1 cellular context compared by ENCODE assay signal in the genomic region with DNA sequence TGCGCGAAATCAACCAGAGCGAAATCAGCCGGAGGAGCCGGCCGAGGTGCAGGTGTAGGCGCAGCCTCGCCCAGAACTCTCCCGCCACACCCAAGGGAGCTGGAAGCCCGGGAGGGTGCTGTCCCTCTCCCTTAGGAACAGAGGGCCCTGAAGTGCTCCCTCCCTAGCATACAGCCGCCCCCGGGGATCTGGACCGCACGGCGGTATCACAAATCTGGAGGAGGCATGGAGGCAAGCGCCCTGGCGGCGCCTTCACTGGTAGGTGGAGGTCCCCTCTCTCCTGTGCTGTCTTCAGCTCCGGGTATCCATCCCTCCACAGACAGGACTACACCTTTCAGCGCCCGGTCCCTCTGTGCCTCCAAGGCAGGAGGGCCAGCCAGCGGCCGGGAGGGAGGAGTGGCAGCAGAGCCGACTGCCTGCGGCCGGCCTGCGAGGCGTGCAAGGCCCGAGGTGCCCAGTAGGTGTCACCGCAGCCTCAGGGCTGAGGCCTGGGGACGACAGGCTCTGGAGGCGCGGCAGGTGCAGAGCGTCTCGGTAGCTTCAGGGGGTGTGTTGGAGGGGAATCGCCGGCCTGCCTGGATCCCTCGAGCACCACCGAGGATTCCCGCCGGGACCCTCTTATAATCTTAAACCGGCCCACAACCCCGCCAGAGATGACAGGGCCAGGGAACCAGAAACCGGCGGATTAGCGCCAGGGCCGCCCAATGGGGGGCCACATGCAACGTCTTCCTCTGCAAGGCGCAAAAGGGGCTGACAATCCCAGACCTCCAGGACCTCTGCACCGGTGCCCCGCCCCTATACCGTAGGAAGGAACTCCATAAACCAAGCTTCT.
A peak's percentile ranks its signal among the peaks of the same experiment; 100 is the strongest.
TF ChIP-seq lines count a peak whose summit lies in the region.

No MANE protein-coding gene starts in this region.

TF ChIP-seq in HepG2, 621 proteins besides CTCF, POLR2A, EP300 and RAD21 (continued from another document and continues in another):
- TF ChIP-seq, protein P1, sequence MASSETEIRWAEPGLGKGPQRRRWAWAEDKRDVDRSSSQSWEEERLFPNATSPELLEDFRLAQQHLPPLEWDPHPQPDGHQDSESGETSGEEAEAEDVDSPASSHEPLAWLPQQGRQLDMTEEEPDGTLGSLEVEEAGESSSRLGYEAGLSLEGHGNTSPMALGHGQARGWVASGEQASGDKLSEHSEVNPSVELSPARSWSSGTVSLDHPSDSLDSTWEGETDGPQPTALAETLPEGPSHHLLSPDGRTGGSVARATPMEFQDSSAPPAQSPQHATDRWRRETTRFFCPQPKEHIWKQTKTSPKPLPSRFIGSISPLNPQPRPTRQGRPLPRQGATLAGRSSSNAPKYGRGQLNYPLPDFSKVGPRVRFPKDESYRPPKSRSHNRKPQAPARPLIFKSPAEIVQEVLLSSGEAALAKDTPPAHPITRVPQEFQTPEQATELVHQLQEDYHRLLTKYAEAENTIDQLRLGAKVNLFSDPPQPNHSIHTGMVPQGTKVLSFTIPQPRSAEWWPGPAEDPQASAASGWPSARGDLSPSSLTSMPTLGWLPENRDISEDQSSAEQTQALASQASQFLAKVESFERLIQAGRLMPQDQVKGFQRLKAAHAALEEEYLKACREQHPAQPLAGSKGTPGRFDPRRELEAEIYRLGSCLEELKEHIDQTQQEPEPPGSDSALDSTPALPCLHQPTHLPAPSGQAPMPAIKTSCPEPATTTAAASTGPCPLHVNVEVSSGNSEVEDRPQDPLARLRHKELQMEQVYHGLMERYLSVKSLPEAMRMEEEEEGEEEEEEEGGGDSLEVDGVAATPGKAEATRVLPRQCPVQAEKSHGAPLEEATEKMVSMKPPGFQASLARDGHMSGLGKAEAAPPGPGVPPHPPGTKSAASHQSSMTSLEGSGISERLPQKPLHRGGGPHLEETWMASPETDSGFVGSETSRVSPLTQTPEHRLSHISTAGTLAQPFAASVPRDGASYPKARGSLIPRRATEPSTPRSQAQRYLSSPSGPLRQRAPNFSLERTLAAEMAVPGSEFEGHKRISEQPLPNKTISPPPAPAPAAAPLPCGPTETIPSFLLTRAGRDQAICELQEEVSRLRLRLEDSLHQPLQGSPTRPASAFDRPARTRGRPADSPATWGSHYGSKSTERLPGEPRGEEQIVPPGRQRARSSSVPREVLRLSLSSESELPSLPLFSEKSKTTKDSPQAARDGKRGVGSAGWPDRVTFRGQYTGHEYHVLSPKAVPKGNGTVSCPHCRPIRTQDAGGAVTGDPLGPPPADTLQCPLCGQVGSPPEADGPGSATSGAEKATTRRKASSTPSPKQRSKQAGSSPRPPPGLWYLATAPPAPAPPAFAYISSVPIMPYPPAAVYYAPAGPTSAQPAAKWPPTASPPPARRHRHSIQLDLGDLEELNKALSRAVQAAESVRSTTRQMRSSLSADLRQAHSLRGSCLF (CRISPR knock-in tag; IDR thresholded peaks at IDR 0.05; ENCODE audit: borderline replicate concordance) = no peak
- TF ChIP-seq ZNF136 (CRISPR knock-in tag; IDR thresholded peaks at IDR 0.05; ENCODE audit: low read depth) = no peak
- no peak for TF ChIP-seq RFX3 (CRISPR knock-in tag; IDR thresholded peaks at IDR 0.05)
- TF ChIP-seq, protein P2, sequence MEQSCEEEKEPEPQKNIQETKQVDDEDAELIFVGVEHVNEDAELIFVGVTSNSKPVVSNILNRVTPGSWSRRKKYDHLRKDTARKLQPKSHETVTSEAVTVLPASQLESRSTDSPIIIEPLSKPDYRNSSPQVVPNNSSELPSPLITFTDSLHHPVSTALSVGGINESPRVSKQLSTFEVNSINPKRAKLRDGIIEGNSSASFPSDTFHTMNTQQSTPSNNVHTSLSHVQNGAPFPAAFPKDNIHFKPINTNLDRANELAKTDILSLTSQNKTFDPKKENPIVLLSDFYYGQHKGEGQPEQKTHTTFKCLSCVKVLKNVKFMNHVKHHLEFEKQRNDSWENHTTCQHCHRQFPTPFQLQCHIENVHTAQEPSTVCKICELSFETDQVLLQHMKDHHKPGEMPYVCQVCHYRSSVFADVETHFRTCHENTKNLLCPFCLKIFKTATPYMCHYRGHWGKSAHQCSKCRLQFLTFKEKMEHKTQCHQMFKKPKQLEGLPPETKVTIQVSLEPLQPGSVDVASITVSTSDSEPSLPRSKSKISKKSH (CRISPR knock-in tag; IDR thresholded peaks at IDR 0.05; ENCODE audit: borderline replicate concordance) = peak; percentile 85
- TF ChIP-seq ZNF598 (CRISPR knock-in tag; IDR thresholded peaks at IDR 0.05; ENCODE audit: borderline replicate concordance) = peak; percentile 21; the same call in 1 of the 2 replicates
- TF ChIP-seq ZNF337 (CRISPR knock-in tag; IDR thresholded peaks at IDR 0.05; ENCODE audit: borderline replicate concordance, low read depth) = 0 out of 2 replicates have a peak, but pooled peaks have one; percentile 32
- no peak for TF ChIP-seq ATF7 (IDR thresholded peaks at IDR 0.05)
- TF ChIP-seq ATF7 (CRISPR knock-in tag; IDR thresholded peaks at IDR 0.05) = no peak; the same call in 1 of the 2 replicates
- peak; percentile 48; the same call in 1 of the 2 replicates for TF ChIP-seq MEIS2 (CRISPR knock-in tag; IDR thresholded peaks at IDR 0.05)
- TF ChIP-seq ZNF747 (CRISPR knock-in tag; IDR thresholded peaks at IDR 0.05; ENCODE audit: borderline replicate concordance) = no peak
- TF ChIP-seq MED8 (CRISPR knock-in tag; IDR thresholded peaks at IDR 0.05; ENCODE audit: insufficient replicate concordance) = no peak
- TF ChIP-seq, protein P3, sequence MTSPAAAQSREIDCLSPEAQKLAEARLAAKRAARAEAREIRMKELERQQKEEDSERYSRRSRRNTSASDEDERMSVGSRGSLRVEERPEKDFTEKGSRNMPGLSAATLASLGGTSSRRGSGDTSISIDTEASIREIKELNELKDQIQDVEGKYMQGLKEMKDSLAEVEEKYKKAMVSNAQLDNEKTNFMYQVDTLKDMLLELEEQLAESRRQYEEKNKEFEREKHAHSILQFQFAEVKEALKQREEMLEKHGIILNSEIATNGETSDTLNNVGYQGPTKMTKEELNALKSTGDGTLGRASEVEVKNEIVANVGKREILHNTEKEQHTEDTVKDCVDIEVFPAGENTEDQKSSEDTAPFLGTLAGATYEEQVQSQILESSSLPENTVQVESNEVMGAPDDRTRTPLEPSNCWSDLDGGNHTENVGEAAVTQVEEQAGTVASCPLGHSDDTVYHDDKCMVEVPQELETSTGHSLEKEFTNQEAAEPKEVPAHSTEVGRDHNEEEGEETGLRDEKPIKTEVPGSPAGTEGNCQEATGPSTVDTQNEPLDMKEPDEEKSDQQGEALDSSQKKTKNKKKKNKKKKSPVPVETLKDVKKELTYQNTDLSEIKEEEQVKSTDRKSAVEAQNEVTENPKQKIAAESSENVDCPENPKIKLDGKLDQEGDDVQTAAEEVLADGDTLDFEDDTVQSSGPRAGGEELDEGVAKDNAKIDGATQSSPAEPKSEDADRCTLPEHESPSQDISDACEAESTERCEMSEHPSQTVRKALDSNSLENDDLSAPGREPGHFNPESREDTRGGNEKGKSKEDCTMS (CRISPR knock-in tag; conservative IDR thresholded peaks at IDR 0.05) = no peak
- TF ChIP-seq, protein P4, sequence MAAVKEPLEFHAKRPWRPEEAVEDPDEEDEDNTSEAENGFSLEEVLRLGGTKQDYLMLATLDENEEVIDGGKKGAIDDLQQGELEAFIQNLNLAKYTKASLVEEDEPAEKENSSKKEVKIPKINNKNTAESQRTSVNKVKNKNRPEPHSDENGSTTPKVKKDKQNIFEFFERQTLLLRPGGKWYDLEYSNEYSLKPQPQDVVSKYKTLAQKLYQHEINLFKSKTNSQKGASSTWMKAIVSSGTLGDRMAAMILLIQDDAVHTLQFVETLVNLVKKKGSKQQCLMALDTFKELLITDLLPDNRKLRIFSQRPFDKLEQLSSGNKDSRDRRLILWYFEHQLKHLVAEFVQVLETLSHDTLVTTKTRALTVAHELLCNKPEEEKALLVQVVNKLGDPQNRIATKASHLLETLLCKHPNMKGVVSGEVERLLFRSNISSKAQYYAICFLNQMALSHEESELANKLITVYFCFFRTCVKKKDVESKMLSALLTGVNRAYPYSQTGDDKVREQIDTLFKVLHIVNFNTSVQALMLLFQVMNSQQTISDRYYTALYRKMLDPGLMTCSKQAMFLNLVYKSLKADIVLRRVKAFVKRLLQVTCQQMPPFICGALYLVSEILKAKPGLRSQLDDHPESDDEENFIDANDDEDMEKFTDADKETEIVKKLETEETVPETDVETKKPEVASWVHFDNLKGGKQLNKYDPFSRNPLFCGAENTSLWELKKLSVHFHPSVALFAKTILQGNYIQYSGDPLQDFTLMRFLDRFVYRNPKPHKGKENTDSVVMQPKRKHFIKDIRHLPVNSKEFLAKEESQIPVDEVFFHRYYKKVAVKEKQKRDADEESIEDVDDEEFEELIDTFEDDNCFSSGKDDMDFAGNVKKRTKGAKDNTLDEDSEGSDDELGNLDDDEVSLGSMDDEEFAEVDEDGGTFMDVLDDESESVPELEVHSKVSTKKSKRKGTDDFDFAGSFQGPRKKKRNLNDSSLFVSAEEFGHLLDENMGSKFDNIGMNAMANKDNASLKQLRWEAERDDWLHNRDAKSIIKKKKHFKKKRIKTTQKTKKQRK (IDR thresholded peaks at IDR 0.05; ENCODE audit: low read length) = no peak
- peak; percentile 70; the same call in 1 of the 2 replicates for TF ChIP-seq DNMT1 (CRISPR knock-in tag; IDR thresholded peaks at IDR 0.05)
- peak; percentile 84; the same call in 1 of the 2 replicates for TF ChIP-seq TSC22D2 (CRISPR knock-in tag; IDR thresholded peaks at IDR 0.05; ENCODE audit: borderline replicate concordance)
- peak; percentile 48 for TF ChIP-seq HNRNPLL (IDR thresholded peaks at IDR 0.05; ENCODE audit: low read depth, low read length, poor library complexity, severe bottlenecking)
- TF ChIP-seq MZF1 (CRISPR knock-in tag; IDR thresholded peaks at IDR 0.05; ENCODE audit: borderline replicate concordance) = no peak
- TF ChIP-seq ETV6 (CRISPR knock-in tag; conservative IDR thresholded peaks at IDR 0.05) = peak; percentile 46; the same call in 1 of the 2 replicates
- no peak for TF ChIP-seq RCOR2 (CRISPR knock-in tag; IDR thresholded peaks at IDR 0.05)
- peak; percentile 93 for TF ChIP-seq ZNF263 (CRISPR knock-in tag; IDR thresholded peaks at IDR 0.05)
- TF ChIP-seq ZNF282 (IDR thresholded peaks at IDR 0.05; ENCODE audit: partially characterized antibody) = no peak
- TF ChIP-seq, protein P5, sequence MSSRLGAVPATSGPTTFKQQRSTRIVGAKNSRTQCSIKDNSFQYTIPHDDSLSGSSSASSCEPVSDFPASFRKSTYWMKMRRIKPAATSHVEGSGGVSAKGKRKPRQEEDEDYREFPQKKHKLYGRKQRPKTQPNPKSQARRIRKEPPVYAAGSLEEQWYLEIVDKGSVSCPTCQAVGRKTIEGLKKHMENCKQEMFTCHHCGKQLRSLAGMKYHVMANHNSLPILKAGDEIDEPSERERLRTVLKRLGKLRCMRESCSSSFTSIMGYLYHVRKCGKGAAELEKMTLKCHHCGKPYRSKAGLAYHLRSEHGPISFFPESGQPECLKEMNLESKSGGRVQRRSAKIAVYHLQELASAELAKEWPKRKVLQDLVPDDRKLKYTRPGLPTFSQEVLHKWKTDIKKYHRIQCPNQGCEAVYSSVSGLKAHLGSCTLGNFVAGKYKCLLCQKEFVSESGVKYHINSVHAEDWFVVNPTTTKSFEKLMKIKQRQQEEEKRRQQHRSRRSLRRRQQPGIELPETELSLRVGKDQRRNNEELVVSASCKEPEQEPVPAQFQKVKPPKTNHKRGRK (CRISPR knock-in tag; IDR thresholded peaks at IDR 0.05) = no peak
- no peak for TF ChIP-seq RBM22 (optimal IDR thresholded peaks at IDR 0.05; ENCODE audit: low read length)
- TF ChIP-seq, protein P6, sequence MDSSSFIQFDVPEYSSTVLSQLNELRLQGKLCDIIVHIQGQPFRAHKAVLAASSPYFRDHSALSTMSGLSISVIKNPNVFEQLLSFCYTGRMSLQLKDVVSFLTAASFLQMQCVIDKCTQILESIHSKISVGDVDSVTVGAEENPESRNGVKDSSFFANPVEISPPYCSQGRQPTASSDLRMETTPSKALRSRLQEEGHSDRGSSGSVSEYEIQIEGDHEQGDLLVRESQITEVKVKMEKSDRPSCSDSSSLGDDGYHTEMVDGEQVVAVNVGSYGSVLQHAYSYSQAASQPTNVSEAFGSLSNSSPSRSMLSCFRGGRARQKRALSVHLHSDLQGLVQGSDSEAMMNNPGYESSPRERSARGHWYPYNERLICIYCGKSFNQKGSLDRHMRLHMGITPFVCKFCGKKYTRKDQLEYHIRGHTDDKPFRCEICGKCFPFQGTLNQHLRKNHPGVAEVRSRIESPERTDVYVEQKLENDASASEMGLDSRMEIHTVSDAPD (CRISPR knock-in tag; IDR thresholded peaks at IDR 0.05) = no peak
- TF ChIP-seq SOX6 (IDR thresholded peaks at IDR 0.05) = no peak
- peak; percentile 64; the same call in 1 of the 2 replicates for TF ChIP-seq SOX6 (CRISPR knock-in tag; IDR thresholded peaks at IDR 0.05)
- TF ChIP-seq ZFP36L2 (CRISPR knock-in tag; IDR thresholded peaks at IDR 0.05) = peak; percentile 53; the same call in 1 of the 2 replicates
- TF ChIP-seq ZNF552 (CRISPR knock-in tag; IDR thresholded peaks at IDR 0.05; ENCODE audit: borderline replicate concordance) = no peak; the same call in 1 of the 2 replicates
- TF ChIP-seq SIN3A (IDR thresholded peaks at IDR 0.05; ENCODE audit: borderline replicate concordance, low read depth, low read length) = no peak
- TF ChIP-seq FOXA3 (CRISPR knock-in tag; IDR thresholded peaks at IDR 0.05) = peak; percentile 54; the same call in 1 of the 2 replicates
- peak; percentile 30; the same call in 1 of the 2 replicates for TF ChIP-seq ZNF232 (CRISPR knock-in tag; IDR thresholded peaks at IDR 0.05; ENCODE audit: borderline replicate concordance)
- TF ChIP-seq MBNL3 (CRISPR knock-in tag; conservative IDR thresholded peaks at IDR 0.05) = no peak
- TF ChIP-seq ARNT2 (CRISPR knock-in tag; IDR thresholded peaks at IDR 0.05; ENCODE audit: low read depth) = peak; percentile 54; the same call in 1 of the 2 replicates
- no peak for TF ChIP-seq ZC3H4 (CRISPR knock-in tag; IDR thresholded peaks at IDR 0.05; ENCODE audit: borderline replicate concordance)
- TF ChIP-seq NFKB2 (CRISPR knock-in tag; IDR thresholded peaks at IDR 0.05; ENCODE audit: borderline replicate concordance) = peak; percentile 79; the same call in 1 of the 2 replicates
- no peak; the same call in 1 of the 2 replicates for TF ChIP-seq ZNF468 (CRISPR knock-in tag; IDR thresholded peaks at IDR 0.05)
- peak; percentile 28 for TF ChIP-seq TBL1XR1 (IDR thresholded peaks at IDR 0.05; ENCODE audit: borderline replicate concordance, low read length, partially characterized antibody)
- no peak for TF ChIP-seq EEA1 (CRISPR knock-in tag; IDR thresholded peaks at IDR 0.05; ENCODE audit: borderline replicate concordance)
- TF ChIP-seq ZNF570 (CRISPR knock-in tag; IDR thresholded peaks at IDR 0.05; ENCODE audit: borderline replicate concordance) = no peak
